9 cellular contexts compared by ENCODE assay signal in genomic region chr15:56491110-56491722, GRCh38. TPM values are rescaled to one million over a fixed set of nuclear protein-coding genes. Genes with fewer than 3 reads are reported as not detected.
DNase-seq lines count a peak whose midpoint lies in the region; ATAC-seq, FAIRE-seq and TF ChIP-seq lines count a peak whose summit lies in the region.
"Had no signal": no experiment of that assay in that cellular context is flagged by ENCODE, and none has a peak within 500 bp of the region (broad histone marks: within the 10 kb centered on the region; RNA-seq: fewer than 3 reads in every experiment).

No MANE protein-coding gene starts in this region.

- no peak overlapping the region for H3K4me3 Mint-ChIP-seq in CD8-positive, alpha-beta memory T cell
- no peak overlapping the region for H3K4me3 Mint-ChIP-seq in GM23338
- H3K4me3 Mint-ChIP-seq: T-helper 1 cell treated with Interleukin-12 subunit alpha and Interleukin-12 subunit beta and Interleukin-4 antibody, amounts not matched to agents 30 μg/mL and 1 μg/mL, for 36 hours had no signal

- no peaks in the 10 kb centered on the region for H3F3A ChIP-seq in GM23338 (replicated peaks; ENCODE audit: low read depth)

- no peaks in the 10 kb centered on the region for H3K9me3 Mint-ChIP-seq in CD8-positive, alpha-beta memory T cell
- H3K9me3 Mint-ChIP-seq in GM23338: peaks cover 2% of the 10 kb centered on the region
- H3K9me3 Mint-ChIP-seq: T-helper 1 cell treated with Interleukin-12 subunit alpha and Interleukin-12 subunit beta and Interleukin-4 antibody, amounts not matched to agents 30 μg/mL and 1 μg/mL, for 36 hours had no signal

- POLR2A ChIA-PET in CD8-positive, alpha-beta memory T cell (lab: Charles Lee): no interaction called here

- H3K4me1 Mint-ChIP-seq in CD8-positive, alpha-beta memory T cell: no peaks in the 10 kb centered on the region
- no peaks in the 10 kb centered on the region for H3K4me1 Mint-ChIP-seq in GM23338

- no peak overlapping the region for H3K4me3 ChIP-seq in CD8-positive, alpha-beta memory T cell (ENCODE audit: low read length)
- H3K4me3 ChIP-seq in GM23338: no peak overlapping the region
- H3K4me3 ChIP-seq in cardiac fibroblast (replicated peaks in 1 of 2; ENCODE audit: low read depth in 2 of 2, low read length in 2 of 2): no peak overlapping the region

- no peaks in the 10 kb centered on the region for H3K9me3 ChIP-seq in CD8-positive, alpha-beta memory T cell (ENCODE audit: low read length)

- H3K27me3 ChIP-seq in CD8-positive, alpha-beta memory T cell (ENCODE audit: insufficient read depth, low read length, poor library complexity, severe bottlenecking): no peaks in the 10 kb centered on the region
- no peaks in the 10 kb centered on the region for H3K27me3 ChIP-seq in GM23338 (ENCODE audit: insufficient read depth)

- no peaks in the 10 kb centered on the region for H3K79me2 ChIP-seq in GM23338 (replicated peaks; ENCODE audit: insufficient read depth)

- H3K27ac ChIP-seq in CD8-positive, alpha-beta memory T cell (ENCODE audit: low read depth, low read length): no peak overlapping the region
- H3K27ac ChIP-seq in GM23338 (ENCODE audit: low read depth): no peak overlapping the region

- ATAC-seq in GM23338 (peak; percentile 92), HG02571 (IDR thresholded peaks at IDR 0.05; ENCODE audit: unreplicated experiment) (no peak)

- peaks cover 8 to 26% of the 10 kb centered on the region in 2 donors for H3K27me3 Mint-ChIP-seq in CD8-positive, alpha-beta memory T cell
- H3K27me3 Mint-ChIP-seq in GM23338 (ENCODE audit: insufficient read depth, low read depth, poor library complexity): peaks cover 2% of the 10 kb centered on the region

- peak overlapping the region; percentile 28; the same call in 1 of the 2 replicates for H2AFZ ChIP-seq in GM23338

- peak; percentile 91 to 95 for TF ChIP-seq CTCF in GM23338 (conservative IDR thresholded peaks at IDR 0.05; ENCODE audit: low read depth in 2 of 2)
- peak; percentile 94 for TF ChIP-seq CTCF in cardiac fibroblast (IDR thresholded peaks at IDR 0.05; ENCODE audit: low read depth, low read length)

- H4K20me1 ChIP-seq in GM23338 (replicated peaks; ENCODE audit: insufficient read depth): no peaks in the 10 kb centered on the region

- CTCF ChIA-PET in CD8-positive, alpha-beta memory T cell (lab: Charles Lee): interaction anchor here (0.9 to 3.0 kb wide), 11 partner anchors 9 to 1037 kb away, joined by 3 to 17 read pairs (median 3); no protein-coding TSS in a partner anchor

- H3K4me2 ChIP-seq in GM23338: no peak overlapping the region

- no peaks in the 10 kb centered on the region for H3K4me1 ChIP-seq in CD8-positive, alpha-beta memory T cell (ENCODE audit: insufficient read depth, low read length)
- no peaks in the 10 kb centered on the region for H3K4me1 ChIP-seq in GM23338 (ENCODE audit: insufficient read depth)

- H3K36me3 ChIP-seq in CD8-positive, alpha-beta memory T cell (ENCODE audit: insufficient read depth, low read length): no peaks in the 10 kb centered on the region
- H3K36me3 ChIP-seq in GM23338 (ENCODE audit: insufficient read depth): no peaks in the 10 kb centered on the region

- H3K27ac Mint-ChIP-seq in CD8-positive, alpha-beta memory T cell: no peak overlapping the region
- H3K27ac Mint-ChIP-seq in GM23338: no peak overlapping the region
- H3K27ac Mint-ChIP-seq: T-helper 1 cell treated with Interleukin-12 subunit alpha and Interleukin-12 subunit beta and Interleukin-4 antibody, amounts not matched to agents 30 μg/mL and 1 μg/mL, for 36 hours had no signal

- H3K36me3 Mint-ChIP-seq in CD8-positive, alpha-beta memory T cell: no peaks in the 10 kb centered on the region
- H3K36me3 Mint-ChIP-seq in GM23338 (ENCODE audit: low read depth): 0 out of 3 replicates have a peak, but pooled peaks cover 2% of the 10 kb centered on the region

- H3K9me2 ChIP-seq in GM23338 (ENCODE audit: insufficient read depth): no peaks in the 10 kb centered on the region; the same call in 1 of the 2 replicates

- DNase-seq in CD8-positive, alpha-beta memory T cell: peak; percentile 12 to 62 (median 13)
- DNase-seq in GM23338 (ENCODE audit: low spot score): peak; percentile 90
- peak; percentile 75 to 76 for DNase-seq in NCI-H2081 (lab: John Stamatoyannopoulos, UW)
- DNase-seq in cardiac fibroblast (ENCODE audit: low read depth in 2 of 2): peak; percentile 88
- DNase-seq in kidney tubule cell (ENCODE audit: low spot score): peak; percentile 74
- peak; percentile 59 for DNase-seq in stimulated activated CD4-positive, alpha-beta T cell treated with anti-CD3 and anti-CD28 coated beads, Interleukin-4, amount 100 ng/mL, for 24 hours

- FAIRE-seq in TTC549 (lab: Jason Lieb, UNC): peak; percentile 69

TF ChIP-seq in GM23338, 12 proteins besides CTCF, POLR2A, EP300 and RAD21:
- TF ChIP-seq CREB1 (CRISPR knock-in tag; IDR thresholded peaks at IDR 0.05; ENCODE audit: low read depth) (no peak), EZH2phosphoT487 (IDR thresholded peaks at IDR 0.05; ENCODE audit: unreplicated experiment) (no peak), JUNB (IDR thresholded peaks at IDR 0.05; ENCODE audit: unreplicated experiment) (no peak), STAT1 (IDR thresholded peaks at IDR 0.05; ENCODE audit: unreplicated experiment) (no peak)
- TF ChIP-seq, protein P1, sequence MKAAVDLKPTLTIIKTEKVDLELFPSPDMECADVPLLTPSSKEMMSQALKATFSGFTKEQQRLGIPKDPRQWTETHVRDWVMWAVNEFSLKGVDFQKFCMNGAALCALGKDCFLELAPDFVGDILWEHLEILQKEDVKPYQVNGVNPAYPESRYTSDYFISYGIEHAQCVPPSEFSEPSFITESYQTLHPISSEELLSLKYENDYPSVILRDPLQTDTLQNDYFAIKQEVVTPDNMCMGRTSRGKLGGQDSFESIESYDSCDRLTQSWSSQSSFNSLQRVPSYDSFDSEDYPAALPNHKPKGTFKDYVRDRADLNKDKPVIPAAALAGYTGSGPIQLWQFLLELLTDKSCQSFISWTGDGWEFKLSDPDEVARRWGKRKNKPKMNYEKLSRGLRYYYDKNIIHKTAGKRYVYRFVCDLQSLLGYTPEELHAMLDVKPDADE (IDR thresholded peaks at IDR 0.05): no peak

RNA-seq across cellular contexts. Expression of gene MNS1, which starts 26.3 kb away (rescaled TPM):
- under 1 TPM; 0.74 to 0.82 TPM for total RNA-seq in CD8-positive, alpha-beta memory T cell
- polyA plus RNA-seq in CD8-positive, alpha-beta memory T cell: not detected
- total RNA-seq in GM23338 (2014; rRNA removed; shearing (Covaris generic)): 2.9 and 8.9 TPM in 2 replicates
- polyA plus RNA-seq in GM23338 (2016; fragmentation: Nextera tagmentation; extraction: Ambion mirVana): 13.8 and 16.9 TPM in 2 replicates

Comparison
In these comparisons a context has a peak if more than half of its experiments do, and no peak if none do; other contexts are left out.
1. DNase-seq: peak in every context shown above with its lines; median percentile 90 in GM23338; 88 in cardiac fibroblast; 76 in NCI-H2081; 74 in kidney tubule cell; 59 in stimulated activated CD4-positive, alpha-beta T cell treated with anti-CD3 and anti-CD28 coated beads, Interleukin-4, amount 100 ng/mL, for 24 hours; 13 in CD8-positive, alpha-beta memory T cell.